Comparison of ENCODE assay signal across 12 cellular contexts in genomic region chr4:1208970-1209704, GRCh38. TPM values are rescaled to one million over a fixed set of nuclear protein-coding genes. Genes with fewer than 3 reads are reported as not detected.
A peak's percentile ranks its signal among the peaks of the same experiment; 100 is the strongest.
DNase-seq lines count a peak whose midpoint lies in the region; ATAC-seq and TF ChIP-seq lines count a peak whose summit lies in the region.
"Had no signal": no experiment of that assay in that cellular context is flagged by ENCODE, and none has a peak within 500 bp of the region (broad histone marks: within the 10 kb centered on the region; RNA-seq: fewer than 3 reads in every experiment).

No MANE protein-coding gene starts in this region.

- H3K14ac ChIP-seq in IMR-90 (replicated peaks; ENCODE audit: low read depth, low read length): peak overlapping the region; percentile 78

- H3K9ac ChIP-seq in IMR-90 (ENCODE audit: low read depth, low read length): peak overlapping the region; percentile 6; the same call in 1 of the 2 replicates
- H3K9ac ChIP-seq in skeletal muscle tissue (ENCODE audit: low read depth in 1 of 3, low read length in 3 of 3): peak overlapping the region; percentile 20 to 60 (median 20)

- 81% methylated on average over 23 of the region's 31 CpGs; no CpG with 5 or more reads in 1 of the 2 experiments for WGBS in IMR-90 (ENCODE audit: extremely low coverage in 2 of 2, insufficient read length in 1 of 2), 2 experiments

- dilution Hi-C loops in IMR-90 (cut with HindIII; ENCODE audit: low sequenced_read_pairs, unreplicated experiment): no loop called here

- peaks cover 0 to 30% of the 10 kb centered on the region in 2 experiments; a peak in 3 of 4 replicates for H3K79me1 ChIP-seq in IMR-90 (ENCODE audit: low read depth in 1 of 2, low read length in 2 of 2)

- H2AK5ac ChIP-seq in IMR-90 (ENCODE audit: low read depth, low read length): peak overlapping the region; percentile 99

- POLR2A ChIA-PET in IMR-90 (lab: Charles Lee; ENCODE audit: unreplicated experiment): no interaction called here

- peaks cover 36% of the 10 kb centered on the region for H3K4me1 ChIP-seq in IMR-90 (ENCODE audit: control insufficient read depth, insufficient read depth, low read length)
- peaks cover 38 to 42% (median 38%) of the 10 kb centered on the region in 3 donors for H3K4me1 ChIP-seq in skeletal muscle tissue (ENCODE audit: control insufficient read depth in 3 of 3, insufficient read depth in 3 of 3, low read length in 3 of 3)

- peak overlapping the region; percentile 81 for H2BK20ac ChIP-seq in IMR-90 (ENCODE audit: low read depth, low read length)

- H2BK120ac ChIP-seq in IMR-90 (ENCODE audit: low read depth, low read length): peak overlapping the region; percentile 80

- peaks cover 13% of the 10 kb centered on the region for H3K9me1 ChIP-seq in IMR-90 (ENCODE audit: insufficient read depth, low read length)

- peak overlapping the region; percentile 13 for H2AFZ ChIP-seq in IMR-90 (replicated peaks; ENCODE audit: low read length, poor library complexity)

- H3K36me3 ChIP-seq in IMR-90 (ENCODE audit: control insufficient read depth, insufficient read depth, low read length): peaks cover 33% of the 10 kb centered on the region
- peaks cover 20 to 22% (median 21%) of the 10 kb centered on the region in 3 donors for H3K36me3 ChIP-seq in skeletal muscle tissue (ENCODE audit: control insufficient read depth in 3 of 3, insufficient read depth in 3 of 3, low read length in 3 of 3)

- no TSS peak for BruUV-seq in IMR-90 (replicated peaks; lab: Mats Ljungman, UMichigan)

- H3K27me3 ChIP-seq in IMR-90 (ENCODE audit: control insufficient read depth, insufficient read depth, low read length) (no peaks in the 10 kb centered on the region), skeletal muscle tissue (ENCODE audit: control insufficient read depth in 3 of 3, insufficient read depth in 3 of 3, low read length in 3 of 3) (no peaks in the 10 kb centered on the region)
- H3K27me3 ChIP-seq: brain microvascular endothelial cell had no signal

- peak overlapping the region; percentile 39 for H3K23ac ChIP-seq in IMR-90 (ENCODE audit: low read depth, low read length)

- peak overlapping the region; percentile 19 to 74; a peak in 3 of 4 replicates for H4K8ac ChIP-seq in IMR-90 (ENCODE audit: low read depth in 2 of 2, low read length in 2 of 2)

- intact Hi-C loops in IMR-90 (cut with micrococcal nuclease): loop anchor here (2.0 kb wide), 1 partner anchor 36 kb away; the partner anchor contains the start of gene SPON2

- no peak overlapping the region for H3K56ac ChIP-seq in IMR-90 (ENCODE audit: extremely low read depth, insufficient read depth, low read length)

- no peak for TF ChIP-seq RAD21 in IMR-90 (IDR thresholded peaks at IDR 0.05; ENCODE audit: low read length)

- H3K4me2 ChIP-seq in IMR-90 (ENCODE audit: low read depth, low read length): peak overlapping the region; percentile 9; the same call in 1 of the 2 replicates

- no peaks in the 10 kb centered on the region for H4K20me1 ChIP-seq in IMR-90 (ENCODE audit: insufficient read depth, low read length)

- CTCF ChIA-PET in IMR-90 (lab: Yijun Ruan, JAX): interaction anchor here (1.6 kb wide), 1 partner anchor 36 kb away, joined by 3 read pairs; no protein-coding TSS in a partner anchor

- H2BK15ac ChIP-seq in IMR-90 (ENCODE audit: low read depth, low read length): peak overlapping the region; percentile 53; the same call in 2 of the 3 replicates

- TF ChIP-seq CTCF in IMR-90 (conservative IDR thresholded peaks at IDR 0.05; ENCODE audit: low read depth, low read length): no peak

- no peak for TF ChIP-seq POLR2A in IMR-90 (IDR thresholded peaks at IDR 0.05; ENCODE audit: low read depth, low read length)

- peak overlapping the region; percentile 74 for H3K18ac ChIP-seq in IMR-90 (ENCODE audit: low read depth, low read length)

- H3K27ac ChIP-seq in IMR-90 (ENCODE audit: insufficient read depth, low read length): peak overlapping the region; percentile 88
- H3K27ac ChIP-seq in skeletal muscle tissue (ENCODE audit: low read depth, low read length): peak overlapping the region; percentile 68
- H3K27ac ChIP-seq: brain microvascular endothelial cell had no signal

- in situ Hi-C loops in IMR-90 (cut with MboI; ENCODE audit: low sequenced_read_pairs): no loop called here

- H4K91ac ChIP-seq in IMR-90 (ENCODE audit: insufficient read depth, low read depth, low read length): peak overlapping the region; percentile 90

- H2BK5ac ChIP-seq in IMR-90 (ENCODE audit: low read depth, low read length, poor library complexity, severe bottlenecking): peak overlapping the region; percentile 77

- ATAC-seq in IMR-90 (ENCODE audit: low read depth): peak; percentile 1

- DNase-seq in IMR-90 (peak; percentile 33), cerebellum (ENCODE audit: low spot score) (peak; percentile 49), left kidney (ENCODE audit: low read depth, low spot score) (peak; percentile 51), epidermal melanocyte (ENCODE audit: insufficient read length, low spot score) (no peak), retina (no peak), COR-L47 (lab: John Stamatoyannopoulos, UW) (no peak), AG20443 (ENCODE audit: low spot score) (no peak)
- DNase-seq: brain microvascular endothelial cell; NCI-H1694 treated with DMSO at 0.1 percent for 48 hours; SHP77 treated with DMSO at 0.1 percent for 48 hours; stimulated activated CD8-positive, alpha-beta memory T cell treated with anti-CD3 and anti-CD28 coated beads, Interleukin-4, amount 100 ng/mL, for 48 hours had no signal

- peak overlapping the region; percentile 38 for H4K5ac ChIP-seq in IMR-90 (ENCODE audit: low read depth, low read length)

- H3K4me3 ChIP-seq in IMR-90 (ENCODE audit: insufficient read depth, low read depth, low read length): no peak overlapping the region
- peak overlapping the region in 1 of 3 donors; percentile 41 for H3K4me3 ChIP-seq in skeletal muscle tissue (ENCODE audit: low read length in 3 of 3)

- H2AK9ac ChIP-seq in IMR-90 (replicated peaks; ENCODE audit: low read depth, low read length, poor library complexity): peak overlapping the region; percentile 59

- no peaks in the 10 kb centered on the region for H3K9me3 ChIP-seq in IMR-90 (ENCODE audit: control insufficient read depth, insufficient read depth, low read length)
- no peaks in the 10 kb centered on the region for H3K9me3 ChIP-seq in skeletal muscle tissue (ENCODE audit: control insufficient read depth in 3 of 3, low read length in 3 of 3)

- H3K4ac ChIP-seq in IMR-90 (ENCODE audit: low read depth, low read length): peak overlapping the region; percentile 83

TF ChIP-seq in IMR-90, 13 proteins besides CTCF, POLR2A, EP300 and RAD21:
- TF ChIP-seq MXI1 (IDR thresholded peaks at IDR 0.05; ENCODE audit: borderline replicate concordance, low read depth, low read length) (no peak), MAFK (IDR thresholded peaks at IDR 0.05; ENCODE audit: low read depth, low read length) (no peak), SMC3 (IDR thresholded peaks at IDR 0.05; ENCODE audit: low read depth, low read length) (no peak), CHD1 (IDR thresholded peaks at IDR 0.05; ENCODE audit: low read depth, low read length) (no peak), BHLHE40 (IDR thresholded peaks at IDR 0.05; ENCODE audit: low read depth, low read length) (no peak), RFX5 (IDR thresholded peaks at IDR 0.05; ENCODE audit: low read depth, low read length) (no peak), NFE2L2 (IDR thresholded peaks at IDR 0.05; ENCODE audit: low read depth, low read length) (no peak), ELK1 (IDR thresholded peaks at IDR 0.05; ENCODE audit: borderline replicate concordance, low read depth, low read length) (no peak), FOS (IDR thresholded peaks at IDR 0.05; ENCODE audit: low read depth, low read length) (no peak), USF2 (IDR thresholded peaks at IDR 0.05; ENCODE audit: low read depth, low read length) (no peak), RCOR1 (IDR thresholded peaks at IDR 0.05; ENCODE audit: insufficient replicate concordance, low read length) (no peak), CEBPB (IDR thresholded peaks at IDR 0.05; ENCODE audit: low read depth, low read length) (no peak), MAZ (IDR thresholded peaks at IDR 0.05; ENCODE audit: borderline replicate concordance, low read depth, low read length) (no peak)

RNA-seq across cellular contexts. Expression of gene SPON2, which starts 36.8 kb away (rescaled TPM):
- total RNA-seq in IMR-90 (2012; rRNA removed) (21.1 and 21.7 TPM in 2 replicates), cerebellum (21.9 TPM), skeletal muscle tissue (29.2 TPM)
- polyA plus RNA-seq in IMR-90 (2012; rRNA removed): 177 and 209 TPM in 2 replicates
- 208 and 420 TPM in 2 replicates for polyA plus RNA-seq in IMR-90 (2012; cell fraction: cytosol; rRNA removed)
- 476 and 980 TPM in 2 replicates for polyA plus RNA-seq in IMR-90 (2012; cell fraction: nucleus; rRNA removed; ENCODE audit: low replicate concordance)

RNA-seq across cellular contexts. Expression of gene CTBP1, which starts 39.8 kb away (rescaled TPM):
- 147 TPM in 2 replicates for total RNA-seq in IMR-90 (2012; rRNA removed)
- polyA plus RNA-seq in IMR-90 (2012; rRNA removed): 212 and 237 TPM in 2 replicates
- 167 and 315 TPM in 2 replicates for polyA plus RNA-seq in IMR-90 (2012; cell fraction: cytosol; rRNA removed)
- polyA plus RNA-seq in IMR-90 (2012; cell fraction: nucleus; rRNA removed; ENCODE audit: low replicate concordance): 377 and 892 TPM in 2 replicates
- total RNA-seq in cerebellum: 163 TPM
- 109 TPM for total RNA-seq in skeletal muscle tissue

Comparison
In these comparisons a context has a peak if more than half of its experiments do, and no peak if none do; other contexts are left out.
1. DNase-seq: peak in IMR-90 (single experiment), cerebellum (single experiment) and left kidney (single experiment); none in epidermal melanocyte (single experiment), retina (single experiment), COR-L47 (single experiment) and AG20443 (single experiment).